ENCODE assay signal across 8 cellular contexts in the genomic region with DNA sequence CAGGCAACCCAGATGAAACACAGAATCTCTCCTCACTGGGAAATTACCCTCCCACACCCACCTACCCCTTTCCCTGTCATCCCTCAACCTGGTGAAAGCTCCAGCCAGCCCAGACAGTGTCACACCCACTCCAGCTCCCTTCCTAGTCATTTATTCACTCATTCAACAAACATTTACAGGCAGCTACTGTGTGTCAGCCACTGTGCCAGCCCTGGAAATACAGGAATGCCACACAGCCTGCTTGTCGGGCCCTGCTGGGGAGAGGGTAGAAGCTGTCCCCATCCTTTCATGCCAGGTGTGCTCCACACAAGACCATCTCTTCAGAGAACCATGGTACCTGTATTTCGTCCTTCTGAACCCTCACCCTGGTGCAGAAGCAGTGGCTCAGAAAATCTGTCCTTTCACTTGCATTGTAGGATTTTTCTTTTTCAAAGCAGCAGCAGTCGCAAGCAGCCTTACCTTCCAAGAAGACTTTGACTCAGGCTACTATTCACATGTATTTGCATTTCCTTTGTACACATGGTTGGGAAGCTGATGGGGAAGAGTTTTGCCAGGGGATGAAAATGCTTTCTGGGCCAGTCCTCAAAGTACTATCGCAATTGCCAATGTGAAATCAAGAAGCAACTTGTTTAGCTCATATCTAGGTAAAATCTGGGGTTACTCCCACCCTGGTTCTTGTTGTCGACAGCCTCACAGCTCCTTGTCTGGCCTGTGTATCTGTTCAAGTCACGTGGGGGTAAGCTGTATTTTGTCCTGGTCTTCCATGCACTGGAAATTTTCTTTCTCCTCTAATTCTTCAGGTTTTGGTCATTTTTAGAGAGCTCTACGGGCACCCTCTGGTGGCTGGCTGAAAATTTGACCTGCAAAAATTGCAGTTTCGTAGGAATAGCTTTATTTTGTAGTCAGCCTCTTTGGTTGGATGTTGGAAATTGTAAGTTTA.
DNase-seq lines count a peak whose midpoint lies in the region; ATAC-seq and TF ChIP-seq lines count a peak whose summit lies in the region.

No MANE protein-coding gene starts in this region.

- TF ChIP-seq CTCF in left ventricle myocardium inferior (IDR thresholded peaks at IDR 0.05; ENCODE audit: borderline replicate concordance) (peak; percentile 72), gastrocnemius medialis (IDR thresholded peaks at IDR 0.05 in 4 of 5, conservative IDR thresholded peaks at IDR 0.05 in 1 of 5) (peak; percentile 34 to 57 (median 56))

- in situ Hi-C loops in gastrocnemius medialis (cut with MboI; ENCODE audit: low sequenced_read_pairs in 4 of 4), result loop anchor here in 1 of 4 donors (10.0 kb wide), 1 partner anchor 254 kb away; no protein-coding TSS in a partner anchor

- TF ChIP-seq POLR2A in gastrocnemius medialis (IDR thresholded peaks at IDR 0.05), result no peak

- peak; percentile 8 for DNase-seq in activated effector memory CD4-positive, alpha-beta T cell treated with Interleukin-2 at 50 U/mL for 16 hours
- DNase-seq in activated effector memory CD4-positive, alpha-beta T cell treated with anti-CD3 and anti-CD28 coated beads, Interleukin-2, amount 50 U/mL, for 16 hours, result no peak
- DNase-seq in NCI-H2196 treated with DMSO at 0.1 percent for 48 hours (lab: John Stamatoyannopoulos, UW; ENCODE audit: unreplicated experiment) (peak; percentile 19), anterior cingulate cortex (lab: John Stamatoyannopoulos, UW) (peak in 50 of 58 donors; percentile 3 to 67 (median 32)), left ventricle myocardium inferior (no peak), gastrocnemius medialis (no peak), NCI-H2029 treated with DMSO at 0.1 percent for 48 hours (lab: John Stamatoyannopoulos, UW) (no peak)
- no peak for DNase-seq in stimulated activated CD4-positive, alpha-beta T cell treated with anti-CD3 and anti-CD28 coated beads, Interleukin-1b, Interleukin-23, amount 100 ng/mL, for 48 hours

- H3K4me3 ChIP-seq in left ventricle myocardium inferior (no peak overlapping the region), gastrocnemius medialis (no peak overlapping the region)

- H3K27me3 ChIP-seq in left ventricle myocardium inferior (ENCODE audit: low read depth) (no peaks in the 10 kb centered on the region), gastrocnemius medialis (no peaks in the 10 kb centered on the region)

- H3K36me3 ChIP-seq in left ventricle myocardium inferior (no peaks in the 10 kb centered on the region), gastrocnemius medialis (no peaks in the 10 kb centered on the region)

- H3K4me1 ChIP-seq in left ventricle myocardium inferior, result peaks cover 15% of the 10 kb centered on the region
- no peaks in the 10 kb centered on the region for H3K4me1 ChIP-seq in gastrocnemius medialis

- ATAC-seq in gastrocnemius medialis, result peak; percentile 51 to 61

- H3K27ac ChIP-seq in left ventricle myocardium inferior (replicated peaks), result no peak overlapping the region
- H3K27ac ChIP-seq in gastrocnemius medialis, result no peak overlapping the region

- H3K9me3 ChIP-seq in left ventricle myocardium inferior (replicated peaks) (no peaks in the 10 kb centered on the region), gastrocnemius medialis (no peaks in the 10 kb centered on the region)

- intact Hi-C loops in left ventricle myocardium inferior (cut with micrococcal nuclease) (no loop called here), gastrocnemius medialis (cut with DNase I; ENCODE audit: low total_unique reads) (loop anchor here (1.0 to 2.0 kb wide), 2 partner anchors 249 to 260 kb away; no protein-coding TSS in a partner anchor)

Comparison
In these comparisons a context has a peak if more than half of its experiments do, and no peak if none do; other contexts are left out.
1. DNase-seq: peak in activated effector memory CD4-positive, alpha-beta T cell treated with Interleukin-2 at 50 U/mL for 16 hours (single experiment), NCI-H2196 treated with DMSO at 0.1 percent for 48 hours (single experiment) and anterior cingulate cortex (50 of 58); none in activated effector memory CD4-positive, alpha-beta T cell treated with anti-CD3 and anti-CD28 coated beads, Interleukin-2, amount 50 U/mL, for 16 hours (single experiment), left ventricle myocardium inferior (single experiment), gastrocnemius medialis (0 of 2), NCI-H2029 treated with DMSO at 0.1 percent for 48 hours (single experiment) and stimulated activated CD4-positive, alpha-beta T cell treated with anti-CD3 and anti-CD28 coated beads, Interleukin-1b, Interleukin-23, amount 100 ng/mL, for 48 hours (single experiment).